24 cellular contexts compared by ENCODE assay signal in the genomic region with DNA sequence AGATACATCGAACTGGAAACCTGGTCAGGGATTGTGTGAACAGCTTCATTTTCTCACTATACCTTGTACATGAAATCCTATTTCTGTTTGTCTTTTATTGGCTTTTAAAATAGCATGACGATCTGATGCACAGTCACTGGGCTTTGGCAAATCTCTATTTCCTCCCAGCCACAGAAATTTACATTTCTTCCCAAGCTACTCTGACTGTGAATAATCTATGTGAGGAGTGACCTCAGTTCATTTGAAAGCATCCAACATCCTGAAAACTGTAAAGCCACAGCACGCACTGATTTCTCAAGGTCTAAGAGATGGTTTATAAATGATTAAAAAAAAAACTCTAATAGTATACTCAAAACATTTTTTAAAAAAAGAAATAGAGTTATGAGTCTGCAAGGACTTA.
A peak's percentile ranks its signal among the peaks of the same experiment; 100 is the strongest.
DNase-seq lines count a peak whose midpoint lies in the region; ATAC-seq and TF ChIP-seq lines count a peak whose summit lies in the region.
"Had no signal": no experiment of that assay in that cellular context is flagged by ENCODE, and none has a peak within 500 bp of the region (broad histone marks: within the 10 kb centered on the region; RNA-seq: fewer than 3 reads in every experiment).

No MANE protein-coding gene starts in this region.

- H3K27ac ChIP-seq in VCaP (peak overlapping the region; percentile 28; the same call in 1 of the 2 replicates), esophagus squamous epithelium (no peak overlapping the region)
- H3K27ac ChIP-seq: A549; BLaER1 treated with 17β-estradiol and CSF1 and Interleukin-3, amounts not matched to agents 10 nM and 100 nM; RWPE1 had no signal

- H3K27me3 ChIP-seq in esophagus squamous epithelium = no peaks in the 10 kb centered on the region
- H3K27me3 ChIP-seq: BLaER1 treated with 17β-estradiol and CSF1 and Interleukin-3, amounts not matched to agents 10 nM and 100 nM had no signal

- no peaks in the 10 kb centered on the region for H3K36me3 Mint-ChIP-seq in nephron (ENCODE audit: low read depth)
- H3K36me3 Mint-ChIP-seq in stimulated activated naive B cell treated with anti-CD40 and anti-IgM and Interleukin-4, amounts not matched to agents 10 μg/mL and 1 μg/mL and 100 μg/mL, for 72 hours = no peaks in the 10 kb centered on the region

- no peaks in the 10 kb centered on the region for H3K9me3 Mint-ChIP-seq in nephron
- peaks cover 0 to 4% of the 10 kb centered on the region in 2 donors for H3K9me3 Mint-ChIP-seq in stimulated activated naive B cell treated with anti-CD40 and anti-IgM and Interleukin-4, amounts not matched to agents 10 μg/mL and 1 μg/mL and 100 μg/mL, for 72 hours
- H3K9me3 Mint-ChIP-seq: CD4-positive, alpha-beta T cell had no signal

- DNase-seq in H4 (ENCODE audit: low spot score) (peak; percentile 17), fibroblast of the aortic adventitia (ENCODE audit: low read depth) (peak; percentile 76), NCI-H345 (lab: John Stamatoyannopoulos, UW) (no peak), esophagus squamous epithelium (lab: John Stamatoyannopoulos, UW) (no peak)
- no peak for DNase-seq in stimulated activated naive B cell treated with anti-CD40 and anti-IgM and Interleukin-4, amounts not matched to agents 10 μg/mL and 1 μg/mL and 100 μg/mL, for 72 hours
- DNase-seq: AML-193; CD4-positive, alpha-beta T cell; EL; GDM1; Karpas-422; NCI-H1092 treated with DMSO at 0.1 percent for 48 hours; NCI-H1436 treated with DMSO at 0.1 percent for 48 hours; NCI-H187 treated with DMSO at 0.1 percent for 48 hours; NCI-H2107; NCI-H446; NCI-H526 treated with DMSO at 0.1 percent for 48 hours; SHP77 had no signal

- H3K36me3 ChIP-seq in esophagus squamous epithelium = no peaks in the 10 kb centered on the region
- H3K36me3 ChIP-seq: BLaER1 treated with 17β-estradiol and CSF1 and Interleukin-3, amounts not matched to agents 10 nM and 100 nM had no signal

- ATAC-seq in stimulated activated naive B cell treated with anti-CD40 and anti-IgM and Interleukin-4, amounts not matched to agents 10 μg/mL and 1 μg/mL and 100 μg/mL, for 72 hours (replicated peaks) = no peak
- ATAC-seq: A549, GM12878, Panc1 had no signal

- intact Hi-C loops in esophagus squamous epithelium (cut with DNase I) = no loop called here

- H3K4me3 Mint-ChIP-seq in nephron = no peak overlapping the region
- H3K4me3 Mint-ChIP-seq in stimulated activated naive B cell treated with anti-CD40 and anti-IgM and Interleukin-4, amounts not matched to agents 10 μg/mL and 1 μg/mL and 100 μg/mL, for 72 hours = no peak overlapping the region
- H3K4me3 Mint-ChIP-seq: CD4-positive, alpha-beta T cell had no signal

- TF ChIP-seq POLR2A in esophagus squamous epithelium (IDR thresholded peaks at IDR 0.05) = no peak

- peaks cover 54% of the 10 kb centered on the region for H3K4me1 Mint-ChIP-seq in nephron
- no peaks in the 10 kb centered on the region for H3K4me1 Mint-ChIP-seq in stimulated activated naive B cell treated with anti-CD40 and anti-IgM and Interleukin-4, amounts not matched to agents 10 μg/mL and 1 μg/mL and 100 μg/mL, for 72 hours

- H3K27me3 Mint-ChIP-seq in nephron (ENCODE audit: low read depth) = no peaks in the 10 kb centered on the region
- no peaks in the 10 kb centered on the region for H3K27me3 Mint-ChIP-seq in stimulated activated naive B cell treated with anti-CD40 and anti-IgM and Interleukin-4, amounts not matched to agents 10 μg/mL and 1 μg/mL and 100 μg/mL, for 72 hours

- no peaks in the 10 kb centered on the region for H3K4me1 ChIP-seq in esophagus squamous epithelium
- H3K4me1 ChIP-seq: A549; BLaER1 treated with 17β-estradiol and CSF1 and Interleukin-3, amounts not matched to agents 10 nM and 100 nM had no signal

- H3K9me3 ChIP-seq in esophagus squamous epithelium = no peaks in the 10 kb centered on the region
- H3K9me3 ChIP-seq: A549; BLaER1 treated with 17β-estradiol and CSF1 and Interleukin-3, amounts not matched to agents 10 nM and 100 nM had no signal

- WGBS in esophagus squamous epithelium, 2 donors = 35 to 57% methylated on average over 3 of the region's 3 CpGs

- H3K4me3 ChIP-seq in fibroblast of the aortic adventitia (ENCODE audit: low read depth, low read length) (no peak overlapping the region), esophagus squamous epithelium (no peak overlapping the region)
- H3K4me3 ChIP-seq: A549; BLaER1 treated with 17β-estradiol and CSF1 and Interleukin-3, amounts not matched to agents 10 nM and 100 nM; GM12878 had no signal

- peak overlapping the region; percentile 89 to 97 (median 89) for H3K27ac Mint-ChIP-seq in nephron
- no peak overlapping the region for H3K27ac Mint-ChIP-seq in stimulated activated naive B cell treated with anti-CD40 and anti-IgM and Interleukin-4, amounts not matched to agents 10 μg/mL and 1 μg/mL and 100 μg/mL, for 72 hours
- H3K27ac Mint-ChIP-seq: CD4-positive, alpha-beta T cell had no signal

- TF ChIP-seq CTCF in VCaP (conservative IDR thresholded peaks at IDR 0.05) (no peak), fibroblast of the aortic adventitia (IDR thresholded peaks at IDR 0.05; ENCODE audit: insufficient read depth, low read length) (no peak), nephron (IDR thresholded peaks at IDR 0.05; ENCODE audit: unreplicated experiment in 3 of 3) (no peak), esophagus squamous epithelium (IDR thresholded peaks at IDR 0.05) (no peak)

Comparison
In these comparisons a context has a peak if more than half of its experiments do, and no peak if none do; other contexts are left out.
1. DNase-seq: peak in H4 (single experiment) and fibroblast of the aortic adventitia (single experiment); none in stimulated activated naive B cell treated with anti-CD40 and anti-IgM and Interleukin-4, amounts not matched to agents 10 μg/mL and 1 μg/mL and 100 μg/mL, for 72 hours (single experiment), NCI-H345 (single experiment) and esophagus squamous epithelium (single experiment).